In the genomic region with DNA sequence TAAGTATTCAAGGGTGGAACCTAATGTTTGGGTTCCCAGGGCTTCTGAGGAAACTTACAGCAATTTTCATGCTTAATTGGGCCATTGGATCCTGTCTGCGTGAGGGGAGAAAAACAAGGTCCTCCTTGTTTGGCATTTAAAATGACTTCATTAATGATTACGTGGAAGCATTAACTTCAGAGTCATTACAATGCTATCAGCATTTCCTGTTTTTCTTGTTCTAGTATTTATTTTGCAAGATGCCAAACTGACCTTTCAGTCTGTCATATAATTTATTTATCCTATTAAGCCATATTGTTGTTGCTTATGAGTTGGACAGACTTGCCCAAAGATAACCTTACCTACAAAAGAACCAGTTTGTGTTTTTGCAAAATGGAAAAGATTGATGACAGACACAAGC, we compare ENCODE assay signal across 25 cellular contexts.
DNase-seq lines count a peak whose midpoint lies in the region; ATAC-seq, FAIRE-seq and TF ChIP-seq lines count a peak whose summit lies in the region.
"Had no signal": no experiment of that assay in that cellular context is flagged by ENCODE, and none has a peak within 500 bp of the region (broad histone marks: within the 10 kb centered on the region; RNA-seq: fewer than 3 reads in every experiment).

No MANE protein-coding gene starts in this region.

- no peaks in the 10 kb centered on the region for H3K9me3 ChIP-seq in endothelial cell of umbilical vein (replicated peaks; ENCODE audit: control insufficient read depth, insufficient read depth, low read length)
- H3K9me3 ChIP-seq: tibial nerve had no signal

- no peak overlapping the region for H2AFZ ChIP-seq in endothelial cell of umbilical vein (ENCODE audit: low read depth, low read length)
- H2AFZ ChIP-seq: neural progenitor cell had no signal

- dilution Hi-C loops in endothelial cell of umbilical vein (cut with MboI; ENCODE audit: extremely low pct_ligation_motif_present, low sequenced_read_pairs): no loop called here

- H4K20me1 ChIP-seq in endothelial cell of umbilical vein (replicated peaks; ENCODE audit: control insufficient read depth, extremely low read depth, insufficient read depth, low read length): no peaks in the 10 kb centered on the region

- ATAC-seq in HG02973 (IDR thresholded peaks at IDR 0.05; ENCODE audit: unreplicated experiment): no peak
- ATAC-seq: activated CD8-positive, alpha-beta memory T cell treated with anti-CD3 and anti-CD28 coated beads, Interleukin-2, amount 10 ng/mL, durations not matched to agents 7 days and 5 days; CD8-positive, alpha-beta T cell; left cardiac atrium had no signal

- no peak overlapping the region for H3K4me3 ChIP-seq in endothelial cell of umbilical vein (replicated peaks in 1 of 3; ENCODE audit: insufficient read depth in 1 of 3, low read depth in 1 of 3, low read length in 3 of 3)
- H3K4me3 ChIP-seq: neural progenitor cell, SK-N-MC, tibial nerve had no signal

- H3K4me1 ChIP-seq in endothelial cell of umbilical vein (ENCODE audit: control insufficient read depth, extremely low read depth, insufficient read depth, low read length): peaks cover 17% of the 10 kb centered on the region
- H3K4me1 ChIP-seq: neural progenitor cell had no signal

- no peaks in the 10 kb centered on the region for H3K27me3 ChIP-seq in endothelial cell of umbilical vein (ENCODE audit: control insufficient read depth in 2 of 2, insufficient read depth in 2 of 2, low read length in 2 of 2)
- H3K27me3 ChIP-seq: neural progenitor cell, tibial nerve had no signal

- CTCF ChIA-PET in endothelial cell of umbilical vein (lab: Charles Lee): no interaction called here

- no peak overlapping the region for H3K9ac ChIP-seq in endothelial cell of umbilical vein (replicated peaks; ENCODE audit: extremely low read depth, insufficient read depth, low read length)
- H3K9ac ChIP-seq: neural progenitor cell had no signal

- H3K9me1 ChIP-seq in endothelial cell of umbilical vein (replicated peaks; ENCODE audit: control insufficient read depth, extremely low read depth, insufficient read depth, low read length): no peaks in the 10 kb centered on the region

- intact Hi-C loops in endothelial cell of umbilical vein (cut with micrococcal nuclease): no loop called here
- intact Hi-C loops in posterior vena cava (cut with DNase I): no loop called here

- no peak overlapping the region for H3K4me2 ChIP-seq in endothelial cell of umbilical vein (ENCODE audit: insufficient read depth, low read length)
- H3K4me2 ChIP-seq: neural progenitor cell had no signal

- no TSS peak for BruUV-seq in endothelial cell of umbilical vein (replicated peaks; lab: Mats Ljungman, UMichigan)

- no peak for TF ChIP-seq POLR2A in endothelial cell of umbilical vein (IDR thresholded peaks at IDR 0.05; ENCODE audit: low read depth, low read length)

- H3K79me2 ChIP-seq in endothelial cell of umbilical vein (ENCODE audit: control insufficient read depth, insufficient read depth, low read length): no peaks in the 10 kb centered on the region

- TF ChIP-seq CTCF in endothelial cell of umbilical vein (IDR thresholded peaks at IDR 0.05; ENCODE audit: extremely low read depth in 1 of 2, insufficient read depth in 1 of 2, low read depth in 1 of 2, low read length in 2 of 2): no peak

- FAIRE-seq in endothelial cell of umbilical vein (lab: Jason Lieb, UNC): no peak

- H3K27ac ChIP-seq in endothelial cell of umbilical vein (ENCODE audit: insufficient read depth, low read depth, low read length): no peak overlapping the region
- H3K27ac ChIP-seq: neural progenitor cell, SK-N-MC, tibial nerve had no signal

- DNase-seq in DMS 273 (lab: John Stamatoyannopoulos, UW; ENCODE audit: unreplicated experiment): peak; percentile 38
- DNase-seq in DMS 273 treated with DMSO at 0.1 percent for 48 hours (lab: John Stamatoyannopoulos, UW): no peak
- peak; percentile 50 for DNase-seq in NCI-H526 treated with DMSO at 0.1 percent for 48 hours (lab: John Stamatoyannopoulos, UW)
- DNase-seq in endothelial cell of umbilical vein (ENCODE audit: low read depth, low spot score): peak; percentile 35
- peak; percentile 45 for DNase-seq in retina
- DNase-seq in posterior vena cava (ENCODE audit: low spot score): no peak
- no peak for DNase-seq in activated gamma-delta T cell (lab: John Stamatoyannopoulos, UW)
- DNase-seq: 8988T; activated CD4-positive, alpha-beta T cell treated with anti-CD3 and anti-CD28 coated beads, Interleukin-2, amount 10 ng/mL, durations not matched to agents 24 days and 14 days; activated CD8-positive, alpha-beta memory T cell treated with anti-CD3 and anti-CD28 coated beads, Interleukin-2, amount 10 ng/mL, durations not matched to agents 7 days and 5 days; activated naive CD4-positive, alpha-beta T cell treated with anti-CD3 and anti-CD28 coated beads, Interleukin-2, amount 10 ng/mL, durations not matched to agents 7 days and 5 days; CD8-positive, alpha-beta T cell; dermis blood vessel endothelial cell; DMS79 treated with DMSO at 0.1 percent for 48 hours; GOT3; head of caudate nucleus; KG1; left cardiac atrium; NCI-H2081; posterior cingulate gyrus; T-helper 2 cell had no signal

- POLR2A ChIA-PET in endothelial cell of umbilical vein (lab: Charles Lee): no interaction called here

- H3K36me3 ChIP-seq in endothelial cell of umbilical vein (ENCODE audit: control insufficient read depth in 2 of 2, extremely low read depth in 1 of 2, insufficient read depth in 2 of 2, low read length in 2 of 2): no peaks in the 10 kb centered on the region
- H3K36me3 ChIP-seq: neural progenitor cell, tibial nerve had no signal

TF ChIP-seq in endothelial cell of umbilical vein, 7 proteins besides CTCF, POLR2A, EP300 and RAD21:
- TF ChIP-seq FOS (IDR thresholded peaks at IDR 0.05; ENCODE audit: borderline replicate concordance, insufficient read depth, low read length) (no peak), POLR2AphosphoS5 (IDR thresholded peaks at IDR 0.05; ENCODE audit: insufficient read depth, low read depth, low read length) (no peak), JUN (IDR thresholded peaks at IDR 0.05; ENCODE audit: borderline replicate concordance, insufficient read depth, insufficient read length, low read depth) (no peak), EZH2 (IDR thresholded peaks at IDR 0.05; ENCODE audit: borderline replicate concordance, low read depth, low read length, severe bottlenecking) (no peak), GATA2 (IDR thresholded peaks at IDR 0.05; ENCODE audit: insufficient read depth, insufficient read length, low read depth, low read length) (no peak)
- TF ChIP-seq, protein P1, sequence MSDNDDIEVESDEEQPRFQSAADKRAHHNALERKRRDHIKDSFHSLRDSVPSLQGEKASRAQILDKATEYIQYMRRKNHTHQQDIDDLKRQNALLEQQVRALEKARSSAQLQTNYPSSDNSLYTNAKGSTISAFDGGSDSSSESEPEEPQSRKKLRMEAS (IDR thresholded peaks at IDR 0.05; ENCODE audit: insufficient read depth, insufficient read length): no peak
TF ChIP-seq in endothelial cell of umbilical vein: peak in this region for 0.

Comparison
In these comparisons a context has a peak if more than half of its experiments do, and no peak if none do; other contexts are left out.
1. DNase-seq: peak in DMS 273 (single experiment), NCI-H526 treated with DMSO at 0.1 percent for 48 hours (single experiment), endothelial cell of umbilical vein (single experiment) and retina (single experiment); none in DMS 273 treated with DMSO at 0.1 percent for 48 hours (single experiment), posterior vena cava (single experiment) and activated gamma-delta T cell (single experiment).